32 cellular contexts compared by ENCODE assay signal in genomic region chr11:22431074-22431473, GRCh38.
DNase-seq lines count a peak whose midpoint lies in the region; ATAC-seq lines count a peak whose summit lies in the region.
"Had no signal": no experiment of that assay in that cellular context is flagged by ENCODE, and none has a peak within 500 bp of the region (broad histone marks: within the 10 kb centered on the region; RNA-seq: fewer than 3 reads in every experiment).

No MANE protein-coding gene starts in this region.

- H3K4me2 ChIP-seq in BLaER1 treated with 17β-estradiol and CSF1 and Interleukin-3, amounts not matched to agents 10 nM and 100 nM, result peak overlapping the region in 8 of 11 experiments; percentile 4 to 84 (median 48); a peak in 12 of 22 replicates
- H3K4me2 ChIP-seq: KMS-11, smooth muscle cell had no signal

- no peak overlapping the region for H3K4me3 ChIP-seq in BLaER1 treated with 17β-estradiol and CSF1 and Interleukin-3, amounts not matched to agents 10 nM and 100 nM
- H3K4me3 ChIP-seq: body of pancreas, esophagus squamous epithelium, pancreas, smooth muscle cell, suprapubic skin had no signal

- H3K27me3 Mint-ChIP-seq in activated T-cell treated with anti-CD3 and anti-CD28 coated beads, Interleukin-2, amount 50 U/mL, for 72 hours (ENCODE audit: low read depth), result peaks cover 24% of the 10 kb centered on the region

- H3K36me3 Mint-ChIP-seq in activated T-cell treated with anti-CD3 and anti-CD28 coated beads, Interleukin-2, amount 50 U/mL, for 72 hours (ENCODE audit: insufficient read depth in 2 of 2), result no peaks in the 10 kb centered on the region
- H3K36me3 Mint-ChIP-seq: CD4-positive, alpha-beta memory T cell had no signal

- H3K27ac Mint-ChIP-seq in activated T-cell treated with anti-CD3 and anti-CD28 coated beads, Interleukin-2, amount 50 U/mL, for 72 hours, result no peak overlapping the region
- H3K27ac Mint-ChIP-seq: activated naive CD4-positive, alpha-beta T cell treated with anti-CD3 and anti-CD28 coated beads for 36 hours; CD4-positive, alpha-beta memory T cell; T-helper 1 cell treated with Interleukin-12 subunit alpha and Interleukin-12 subunit beta and Interleukin-4 antibody, amounts not matched to agents 30 μg/mL and 1 μg/mL, for 36 hours had no signal

- no peak for ATAC-seq in activated T-cell treated with anti-CD3 and anti-CD28 coated beads, Interleukin-2, amount 50 U/mL, for 72 hours (replicated peaks in 1 of 2)
- ATAC-seq in GM18907 (IDR thresholded peaks at IDR 0.05; ENCODE audit: unreplicated experiment), result no peak
- ATAC-seq in GM21529 (IDR thresholded peaks at IDR 0.05; ENCODE audit: unreplicated experiment), result no peak
- ATAC-seq: activated T-cell treated with anti-CD3 and anti-CD28 coated beads, Interleukin-2, amount 50 U/mL, for 4 hours; body of pancreas; heart right ventricle; left lobe of liver; pancreas; Right ventricle myocardium inferior; SK-N-SH treated with all-trans-retinoic acid at 6 μM for 48 hours had no signal

- H3K27ac ChIP-seq in BLaER1 treated with 17β-estradiol and CSF1 and Interleukin-3, amounts not matched to agents 10 nM and 100 nM, result peak overlapping the region in 2 of 11 experiments; percentile 30 to 77; a peak in 1 of 22 replicates
- H3K27ac ChIP-seq: body of pancreas, esophagus squamous epithelium, KMS-11, pancreas, suprapubic skin had no signal

- no peak overlapping the region for H3K9ac ChIP-seq in BLaER1 treated with 17β-estradiol and CSF1 and Interleukin-3, amounts not matched to agents 10 nM and 100 nM
- H3K9ac ChIP-seq: KMS-11 had no signal

- H3K9me3 ChIP-seq in BLaER1 treated with 17β-estradiol and CSF1 and Interleukin-3, amounts not matched to agents 10 nM and 100 nM (replicated peaks in 1 of 11), result peaks cover 0 to 6% (median 0%) of the 10 kb centered on the region in 11 experiments; a peak in 3 of 22 replicates
- H3K9me3 ChIP-seq: body of pancreas, esophagus squamous epithelium, pancreas, suprapubic skin had no signal

- H3K4me3 Mint-ChIP-seq in activated T-cell treated with anti-CD3 and anti-CD28 coated beads, Interleukin-2, amount 50 U/mL, for 72 hours, result no peak overlapping the region
- H3K4me3 Mint-ChIP-seq: activated naive CD4-positive, alpha-beta T cell treated with anti-CD3 and anti-CD28 coated beads for 36 hours; activated T-cell treated with anti-CD3 and anti-CD28 coated beads, Interleukin-2, amount 50 U/mL, for 4 hours; CD4-positive, alpha-beta memory T cell; neural crest cell; T-helper 1 cell treated with Interleukin-12 subunit alpha and Interleukin-12 subunit beta and Interleukin-4 antibody, amounts not matched to agents 30 μg/mL and 1 μg/mL, for 36 hours had no signal

- peaks cover 16 to 36% (median 27%) of the 10 kb centered on the region in 10 experiments; a peak in 18 of 20 replicates for H3K4me1 ChIP-seq in BLaER1 treated with 17β-estradiol and CSF1 and Interleukin-3, amounts not matched to agents 10 nM and 100 nM

- H3K4me1 Mint-ChIP-seq in activated T-cell treated with anti-CD3 and anti-CD28 coated beads, Interleukin-2, amount 50 U/mL, for 72 hours (ENCODE audit: low read depth), result peaks cover 14% of the 10 kb centered on the region

- peaks cover 0 to 3% of the 10 kb centered on the region in 2 donors for H3K9me3 Mint-ChIP-seq in activated T-cell treated with anti-CD3 and anti-CD28 coated beads, Interleukin-2, amount 50 U/mL, for 72 hours
- H3K9me3 Mint-ChIP-seq: activated naive CD4-positive, alpha-beta T cell treated with anti-CD3 and anti-CD28 coated beads for 36 hours; activated T-cell treated with anti-CD3 and anti-CD28 coated beads, Interleukin-2, amount 50 U/mL, for 4 hours; T-helper 1 cell treated with Interleukin-12 subunit alpha and Interleukin-12 subunit beta and Interleukin-4 antibody, amounts not matched to agents 30 μg/mL and 1 μg/mL, for 36 hours had no signal

- no peaks in the 10 kb centered on the region for H3K36me3 ChIP-seq in BLaER1 treated with 17β-estradiol and CSF1 and Interleukin-3, amounts not matched to agents 10 nM and 100 nM
- H3K36me3 ChIP-seq: esophagus squamous epithelium, heart right ventricle, pancreas, suprapubic skin had no signal

- peaks cover 0 to 9% (median 0%) of the 10 kb centered on the region in 11 experiments; a peak in 3 of 22 replicates for H3K27me3 ChIP-seq in BLaER1 treated with 17β-estradiol and CSF1 and Interleukin-3, amounts not matched to agents 10 nM and 100 nM
- H3K27me3 ChIP-seq: body of pancreas, pancreas had no signal

- no peaks in the 10 kb centered on the region for H4K20me1 ChIP-seq in BLaER1 treated with 17β-estradiol and CSF1 and Interleukin-3, amounts not matched to agents 10 nM and 100 nM

- DNase-seq in NCI-H1092 treated with DMSO at 0.1 percent for 48 hours (lab: John Stamatoyannopoulos, UW) (peak; percentile 48), NCI-H69 (lab: John Stamatoyannopoulos, UW) (peak; percentile 72), left kidney (ENCODE audit: low read depth, low spot score) (peak; percentile 39)
- no peak for DNase-seq in activated T-cell treated with anti-CD3 and anti-CD28 coated beads, Interleukin-2, amount 50 U/mL, for 72 hours
- DNase-seq: activated CD4-positive, alpha-beta T cell treated with anti-CD3 and anti-CD28 coated beads, Interleukin-2, amount 50 U/mL, for 1 hour; activated CD4-positive, CD25-positive, alpha-beta regulatory T cell; activated naive CD4-positive, alpha-beta T cell treated with anti-CD3 and anti-CD28 coated beads for 36 hours; activated T-cell treated with anti-CD3 and anti-CD28 coated beads, Interleukin-2, amount 50 U/mL, for 4 hours; AML-193; body of pancreas; CD4-positive, alpha-beta memory T cell; esophagus squamous epithelium; foreskin melanocyte; HCEC 1CT; heart right ventricle; mesenchymal stem cell; NCI-H146; NCI-H226; NCI-H748 treated with DMSO at 0.1 percent for 48 hours; pancreas; stimulated activated naive CD4-positive, alpha-beta T cell treated with Interleukin-2 at 50 U/mL for 16 hours had no signal

Comparison
In these comparisons a context has a peak if more than half of its experiments do, and no peak if none do; other contexts are left out.
1. DNase-seq: peak in NCI-H1092 treated with DMSO at 0.1 percent for 48 hours (single experiment), NCI-H69 (single experiment) and left kidney (single experiment); none in activated T-cell treated with anti-CD3 and anti-CD28 coated beads, Interleukin-2, amount 50 U/mL, for 72 hours (0 of 2).